ENCODE assay signal across 11 cellular contexts in genomic region chrX:77431227-77431626, GRCh38.
DNase-seq lines count a peak whose midpoint lies in the region; ATAC-seq and TF ChIP-seq lines count a peak whose summit lies in the region.
"Had no signal": no experiment of that assay in that cellular context is flagged by ENCODE, and none has a peak within 500 bp of the region (broad histone marks: within the 10 kb centered on the region; RNA-seq: fewer than 3 reads in every experiment).

No MANE protein-coding gene starts in this region.

- no peak for TF ChIP-seq CTCF in fibroblast of pulmonary artery (IDR thresholded peaks at IDR 0.05; ENCODE audit: low read length, missing control alignments)

- peak; percentile 53 for DNase-seq in DMS 273 (lab: John Stamatoyannopoulos, UW; ENCODE audit: unreplicated experiment)
- no peak for DNase-seq in DMS 273 treated with DMSO at 0.1 percent for 48 hours (lab: John Stamatoyannopoulos, UW)
- peak; percentile 46 for DNase-seq in NOMO-1 treated with DMSO at 0.1 percent for 48 hours (lab: John Stamatoyannopoulos, UW; ENCODE audit: unreplicated experiment)
- peak; percentile 38 for DNase-seq in fibroblast of pulmonary artery (ENCODE audit: low read depth)
- peak; percentile 15 for DNase-seq in smooth muscle cell of the brain vasculature (ENCODE audit: low read depth, low spot score)
- no peak for DNase-seq in DMS53 treated with DMSO at 0.1 percent for 48 hours (lab: John Stamatoyannopoulos, UW; ENCODE audit: unreplicated experiment)
- no peak for DNase-seq in NCI-H1105 (lab: John Stamatoyannopoulos, UW)
- DNase-seq: hippocampal formation; naive thymus-derived CD8-positive, alpha-beta T cell; NCI-H526 treated with DMSO at 0.1 percent for 48 hours had no signal

- H3K4me3 ChIP-seq in fibroblast of pulmonary artery (replicated peaks; ENCODE audit: low read depth, low read length), result no peak overlapping the region

- no peak for ATAC-seq in GM21576 (IDR thresholded peaks at IDR 0.05; ENCODE audit: unreplicated experiment)
- ATAC-seq: naive thymus-derived CD8-positive, alpha-beta T cell had no signal

Comparison
In these comparisons a context has a peak if more than half of its experiments do, and no peak if none do; other contexts are left out.
1. DNase-seq: peak in DMS 273 (single experiment), NOMO-1 treated with DMSO at 0.1 percent for 48 hours (single experiment), fibroblast of pulmonary artery (single experiment) and smooth muscle cell of the brain vasculature (single experiment); none in DMS 273 treated with DMSO at 0.1 percent for 48 hours (single experiment), DMS53 treated with DMSO at 0.1 percent for 48 hours (single experiment) and NCI-H1105 (single experiment).